ENCODE assay signal across 1 cellular context in the genomic region with DNA sequence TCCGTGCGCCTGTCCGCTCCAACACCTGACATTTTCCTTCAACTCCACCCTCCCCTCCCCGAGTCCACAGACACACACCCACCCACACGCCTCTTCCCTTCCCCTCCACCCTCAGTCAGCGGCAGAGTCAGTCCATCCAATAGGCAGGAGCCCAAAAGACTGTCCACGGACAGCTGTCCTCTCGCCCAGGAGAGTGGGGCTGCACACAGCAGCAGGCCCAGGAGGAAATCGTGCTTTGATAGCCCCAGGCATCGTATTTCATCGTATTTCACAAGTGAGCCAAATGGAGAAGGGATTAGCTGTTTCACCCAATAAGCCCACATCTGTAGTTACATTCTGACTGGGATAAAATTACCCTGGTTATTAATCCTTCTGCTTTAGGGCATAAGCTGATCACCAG.
TF ChIP-seq lines count a peak whose summit lies in the region.

No MANE protein-coding gene starts in this region.

TF ChIP-seq in HCT116, 20 proteins besides CTCF, POLR2A, EP300 and RAD21 (continued from another document):
- TF ChIP-seq ZNF274 (IDR thresholded peaks at IDR 0.05; ENCODE audit: low read depth, low read length), result no peak
